In the genomic region with DNA sequence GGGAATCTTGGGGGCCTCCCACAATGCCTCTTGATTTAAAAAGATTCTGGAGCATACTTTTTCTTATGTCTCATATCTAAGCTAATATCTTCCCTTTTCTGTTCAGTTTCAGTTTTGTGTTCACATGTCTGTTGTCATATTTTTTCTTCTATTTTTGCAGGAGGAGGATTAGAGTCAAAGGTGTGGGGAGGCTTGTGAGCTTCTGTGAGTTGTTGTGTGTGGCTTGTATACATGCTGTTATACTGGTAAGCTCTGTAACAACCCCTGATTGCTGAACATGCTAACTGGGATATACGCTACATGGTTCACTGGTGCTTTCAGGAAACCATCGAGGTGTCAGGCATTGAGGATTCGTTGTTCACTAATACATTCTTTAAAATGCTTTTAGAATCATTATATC, we compare ENCODE assay signal across 15 cellular contexts.
DNase-seq lines count a peak whose midpoint lies in the region; ATAC-seq and TF ChIP-seq lines count a peak whose summit lies in the region.
"Had no signal": no experiment of that assay in that cellular context is flagged by ENCODE, and none has a peak within 500 bp of the region (broad histone marks: within the 10 kb centered on the region; RNA-seq: fewer than 3 reads in every experiment).

No MANE protein-coding gene starts in this region.

- H3K27ac ChIP-seq in KOPT-K1 (ENCODE audit: low read depth, low read length, poor library complexity, severe bottlenecking), result peak overlapping the region; percentile 74
- H3K27ac ChIP-seq in body of pancreas, result no peak overlapping the region
- H3K27ac ChIP-seq: right atrium auricular region, tibial artery had no signal

- H3K36me3 Mint-ChIP-seq in activated T-cell treated with anti-CD3 and anti-CD28 coated beads, Interleukin-2, amount 50 U/mL, for 72 hours (ENCODE audit: insufficient read depth in 2 of 2), result peaks cover 13 to 24% of the 10 kb centered on the region in 2 donors
- H3K36me3 Mint-ChIP-seq in activated naive CD8-positive, alpha-beta T cell treated with anti-CD3 and anti-CD28 coated beads, Interleukin-2, amount 50 U/mL, for 24 hours (ENCODE audit: low read depth), result peaks cover 35% of the 10 kb centered on the region
- H3K36me3 Mint-ChIP-seq in stimulated activated naive B cell treated with anti-CD40 and anti-IgM and Interleukin-4, amounts not matched to agents 10 μg/mL and 1 μg/mL and 100 μg/mL, for 72 hours, result peaks cover 14 to 16% of the 10 kb centered on the region in 2 donors

- TF ChIP-seq CTCF in body of pancreas (IDR thresholded peaks at IDR 0.05), result no peak

- peak overlapping the region; percentile 99 for H3K27ac Mint-ChIP-seq in activated T-cell treated with anti-CD3 and anti-CD28 coated beads, Interleukin-2, amount 50 U/mL, for 72 hours
- peak overlapping the region; percentile 91 for H3K27ac Mint-ChIP-seq in activated naive CD8-positive, alpha-beta T cell treated with anti-CD3 and anti-CD28 coated beads, Interleukin-2, amount 50 U/mL, for 24 hours
- H3K27ac Mint-ChIP-seq in stimulated activated naive B cell treated with anti-CD40 and anti-IgM and Interleukin-4, amounts not matched to agents 10 μg/mL and 1 μg/mL and 100 μg/mL, for 72 hours, result peak overlapping the region; percentile 39

- peaks cover 57% of the 10 kb centered on the region for H3K4me1 Mint-ChIP-seq in activated T-cell treated with anti-CD3 and anti-CD28 coated beads, Interleukin-2, amount 50 U/mL, for 72 hours (ENCODE audit: low read depth)
- H3K4me1 Mint-ChIP-seq in activated naive CD8-positive, alpha-beta T cell treated with anti-CD3 and anti-CD28 coated beads, Interleukin-2, amount 50 U/mL, for 24 hours, result peaks cover 72% of the 10 kb centered on the region
- H3K4me1 Mint-ChIP-seq in stimulated activated naive B cell treated with anti-CD40 and anti-IgM and Interleukin-4, amounts not matched to agents 10 μg/mL and 1 μg/mL and 100 μg/mL, for 72 hours, result peaks cover 33 to 46% of the 10 kb centered on the region in 2 donors

- TF ChIP-seq POLR2A in body of pancreas (IDR thresholded peaks at IDR 0.05), result no peak

- peaks cover 0 to 3% of the 10 kb centered on the region in 2 donors for H3K9me3 Mint-ChIP-seq in activated T-cell treated with anti-CD3 and anti-CD28 coated beads, Interleukin-2, amount 50 U/mL, for 72 hours
- peaks cover 4% of the 10 kb centered on the region for H3K9me3 Mint-ChIP-seq in activated naive CD8-positive, alpha-beta T cell treated with anti-CD3 and anti-CD28 coated beads, Interleukin-2, amount 50 U/mL, for 24 hours
- peaks cover 0 to 8% of the 10 kb centered on the region in 2 donors for H3K9me3 Mint-ChIP-seq in stimulated activated naive B cell treated with anti-CD40 and anti-IgM and Interleukin-4, amounts not matched to agents 10 μg/mL and 1 μg/mL and 100 μg/mL, for 72 hours

- H3K9me3 ChIP-seq in KOPT-K1 (ENCODE audit: insufficient read depth, low read length, poor library complexity, severe bottlenecking), result peaks cover 13% of the 10 kb centered on the region
- H3K9me3 ChIP-seq in body of pancreas, result no peaks in the 10 kb centered on the region
- H3K9me3 ChIP-seq: right atrium auricular region, tibial artery had no signal

- peaks cover 19% of the 10 kb centered on the region for H3K4me1 ChIP-seq in body of pancreas
- H3K4me1 ChIP-seq: right atrium auricular region, tibial artery had no signal

- H3K4me3 ChIP-seq in body of pancreas, result no peak overlapping the region
- H3K4me3 ChIP-seq: K562, right atrium auricular region, tibial artery had no signal

- ATAC-seq in activated T-cell treated with anti-CD3 and anti-CD28 coated beads, Interleukin-2, amount 50 U/mL, for 72 hours (replicated peaks in 1 of 2), result no peak
- no peak for ATAC-seq in activated naive CD8-positive, alpha-beta T cell treated with anti-CD3 and anti-CD28 coated beads, Interleukin-2, amount 50 U/mL, for 24 hours
- no peak for ATAC-seq in stimulated activated naive B cell treated with anti-CD40 and anti-IgM and Interleukin-4, amounts not matched to agents 10 μg/mL and 1 μg/mL and 100 μg/mL, for 72 hours (replicated peaks)
- ATAC-seq in body of pancreas (no peak), GM21423 (IDR thresholded peaks at IDR 0.05; ENCODE audit: unreplicated experiment) (no peak)
- ATAC-seq: K562 had no signal

- no peaks in the 10 kb centered on the region for H3K27me3 ChIP-seq in body of pancreas
- H3K27me3 ChIP-seq: right atrium auricular region, tibial artery had no signal

- H3K27me3 Mint-ChIP-seq in activated T-cell treated with anti-CD3 and anti-CD28 coated beads, Interleukin-2, amount 50 U/mL, for 72 hours (ENCODE audit: low read depth), result no peaks in the 10 kb centered on the region
- no peaks in the 10 kb centered on the region for H3K27me3 Mint-ChIP-seq in activated naive CD8-positive, alpha-beta T cell treated with anti-CD3 and anti-CD28 coated beads, Interleukin-2, amount 50 U/mL, for 24 hours
- H3K27me3 Mint-ChIP-seq in stimulated activated naive B cell treated with anti-CD40 and anti-IgM and Interleukin-4, amounts not matched to agents 10 μg/mL and 1 μg/mL and 100 μg/mL, for 72 hours, result no peaks in the 10 kb centered on the region

- peak overlapping the region; percentile 31 to 80 for H3K4me3 Mint-ChIP-seq in activated T-cell treated with anti-CD3 and anti-CD28 coated beads, Interleukin-2, amount 50 U/mL, for 72 hours
- H3K4me3 Mint-ChIP-seq in activated naive CD8-positive, alpha-beta T cell treated with anti-CD3 and anti-CD28 coated beads, Interleukin-2, amount 50 U/mL, for 24 hours, result peak overlapping the region; percentile 59
- H3K4me3 Mint-ChIP-seq in stimulated activated naive B cell treated with anti-CD40 and anti-IgM and Interleukin-4, amounts not matched to agents 10 μg/mL and 1 μg/mL and 100 μg/mL, for 72 hours, result peak overlapping the region; percentile 30 to 50

- H3K36me3 ChIP-seq in KOPT-K1 (ENCODE audit: insufficient read depth, low read length), result no peaks in the 10 kb centered on the region
- H3K36me3 ChIP-seq in body of pancreas (replicated peaks in 1 of 2; ENCODE audit: insufficient read depth in 1 of 2, low read depth in 2 of 2), result no peaks in the 10 kb centered on the region
- H3K36me3 ChIP-seq: right atrium auricular region, tibial artery had no signal

- 84 to 89% methylated on average over 3 of the region's 3 CpGs for WGBS in body of pancreas, 2 donors

- intact Hi-C loops in body of pancreas (cut with DNase I), result no loop called here

- no peak for DNase-seq in activated T-cell treated with anti-CD3 and anti-CD28 coated beads, Interleukin-2, amount 50 U/mL, for 72 hours
- no peak for DNase-seq in activated T-cell treated with anti-CD3 and anti-CD28 coated beads for 4 hours
- DNase-seq in activated naive CD8-positive, alpha-beta T cell treated with anti-CD3 and anti-CD28 coated beads, Interleukin-2, amount 50 U/mL, for 24 hours, result no peak
- DNase-seq in stimulated activated naive B cell treated with anti-CD40 and anti-IgM and Interleukin-4, amounts not matched to agents 10 μg/mL and 1 μg/mL and 100 μg/mL, for 72 hours, result no peak
- no peak for DNase-seq in NOMO-1 (lab: John Stamatoyannopoulos, UW; ENCODE audit: unreplicated experiment in 2 of 2)
- DNase-seq in body of pancreas, result no peak
- DNase-seq: ACHN, GF-D8, NCI-H1105 treated with DMSO at 0.1 percent for 48 hours, SHP77 treated with DMSO at 0.1 percent for 48 hours, tibial artery had no signal

Comparison
In these comparisons a context has a peak if more than half of its experiments do, and no peak if none do; other contexts are left out.
1. H3K27ac Mint-ChIP-seq: peak in every context shown above with its lines; median percentile 99 in activated T-cell treated with anti-CD3 and anti-CD28 coated beads, Interleukin-2, amount 50 U/mL, for 72 hours; 91 in activated naive CD8-positive, alpha-beta T cell treated with anti-CD3 and anti-CD28 coated beads, Interleukin-2, amount 50 U/mL, for 24 hours; 39 in stimulated activated naive B cell treated with anti-CD40 and anti-IgM and Interleukin-4, amounts not matched to agents 10 μg/mL and 1 μg/mL and 100 μg/mL, for 72 hours.